ENCODE assay signal across 26 cellular contexts in genomic region chr12:72388322-72388721, GRCh38.
"Had no signal": no experiment of that assay in that cellular context is flagged by ENCODE, and none has a peak within 500 bp of the region (broad histone marks: within the 10 kb centered on the region; RNA-seq: fewer than 3 reads in every experiment).

No MANE protein-coding gene starts in this region.

- H3K36me3 ChIP-seq: left lung, lower lobe of right lung, right atrium auricular region, right lobe of liver, stomach, thyroid gland, transverse colon, upper lobe of left lung, vagina had no signal

- DNase-seq: hypothalamus; immature natural killer cell; islet precursor cell; left colon; left lung; lower lobe of right lung; mammary epithelial cell; mesenchymal stem cell; naive thymus-derived CD8-positive, alpha-beta T cell; nucleus accumbens; psoas muscle; right lobe of liver; stimulated activated CD4-positive, alpha-beta T cell treated with anti-CD3 and anti-CD28 coated beads, Interleukin-15, amount 100 ng/mL, for 24 hours; stimulated activated CD4-positive, alpha-beta T cell treated with anti-CD3 and anti-CD28 coated beads, Interleukin-2, amount 100 ng/mL, for 24 hours; stimulated activated CD4-positive, alpha-beta T cell treated with anti-CD3 and anti-CD28 coated beads, Interleukin-4, amount 100 ng/mL, for 1 hour; stimulated activated naive B cell treated with anti-CD40 and anti-IgM and Interleukin-4, amounts not matched to agents 10 μg/mL and 1 μg/mL and 100 μg/mL, for 72 hours; stimulated activated naive CD8-positive, alpha-beta T cell treated with anti-CD3 and anti-CD28 coated beads, Interleukin-15, Interleukin-2, amounts not matched to agents 100 U/mL and 50 U/mL, for 24 hours; stomach; testis; thyroid gland; transverse colon; upper lobe of left lung had no signal

- H3K4me3 ChIP-seq: left lung, lower lobe of right lung, psoas muscle, right atrium auricular region, right lobe of liver, smooth muscle cell, stomach, testis, thyroid gland, transverse colon, upper lobe of left lung, vagina had no signal

- H3K9ac ChIP-seq: parathyroid adenoma had no signal

- ATAC-seq: left colon; left lung; lower lobe of right lung; naive thymus-derived CD8-positive, alpha-beta T cell; psoas muscle; right lobe of liver; stimulated activated naive B cell treated with anti-CD40 and anti-IgM and Interleukin-4, amounts not matched to agents 10 μg/mL and 1 μg/mL and 100 μg/mL, for 72 hours; stimulated activated naive CD8-positive, alpha-beta T cell treated with anti-CD3 and anti-CD28 coated beads, Interleukin-15, Interleukin-2, amounts not matched to agents 100 U/mL and 50 U/mL, for 24 hours had no signal

- H3K27ac ChIP-seq: left lung, lower lobe of right lung, parathyroid adenoma, psoas muscle, right atrium auricular region, right lobe of liver, stomach, testis, thyroid gland, transverse colon, upper lobe of left lung, vagina had no signal

- H2AFZ ChIP-seq: parathyroid adenoma had no signal

- H3K79me2 ChIP-seq: parathyroid adenoma had no signal

- H3K4me1 ChIP-seq: left lung, lower lobe of right lung, parathyroid adenoma, psoas muscle, right atrium auricular region, right lobe of liver, stomach, testis, thyroid gland, transverse colon, upper lobe of left lung, vagina had no signal

- H3K4me2 ChIP-seq: smooth muscle cell had no signal

- H3K27me3 ChIP-seq: left lung, right atrium auricular region, right lobe of liver, stomach, testis, thyroid gland, transverse colon, upper lobe of left lung, vagina had no signal

- H3K9me3 ChIP-seq: lower lobe of right lung, psoas muscle, right atrium auricular region, right lobe of liver, stomach, testis, thyroid gland, transverse colon, upper lobe of left lung, vagina had no signal
